ENCODE assay signal across 1 cellular context in genomic region chr15:62124176-62124952, GRCh38.
TF ChIP-seq lines count a peak whose summit lies in the region.

No MANE protein-coding gene starts in this region.

TF ChIP-seq in A549, 52 proteins besides CTCF, POLR2A, EP300 and RAD21 (continued from another document):
- TF ChIP-seq MAZ (IDR thresholded peaks at IDR 0.05; ENCODE audit: borderline replicate concordance, low read depth, low read length): no peak
- TF ChIP-seq EHMT2 (IDR thresholded peaks at IDR 0.05; ENCODE audit: low read depth): no peak
- TF ChIP-seq, protein P1, sequence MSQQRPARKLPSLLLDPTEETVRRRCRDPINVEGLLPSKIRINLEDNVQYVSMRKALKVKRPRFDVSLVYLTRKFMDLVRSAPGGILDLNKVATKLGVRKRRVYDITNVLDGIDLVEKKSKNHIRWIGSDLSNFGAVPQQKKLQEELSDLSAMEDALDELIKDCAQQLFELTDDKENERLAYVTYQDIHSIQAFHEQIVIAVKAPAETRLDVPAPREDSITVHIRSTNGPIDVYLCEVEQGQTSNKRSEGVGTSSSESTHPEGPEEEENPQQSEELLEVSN (IDR thresholded peaks at IDR 0.05; ENCODE audit: borderline replicate concordance, low read depth): no peak
- no peak for TF ChIP-seq CHD4 (IDR thresholded peaks at IDR 0.05; ENCODE audit: borderline replicate concordance)
- no peak for TF ChIP-seq HEYL (CRISPR knock-in tag; IDR thresholded peaks at IDR 0.05)
- TF ChIP-seq BHLHE40 (IDR thresholded peaks at IDR 0.05; ENCODE audit: low read depth, low read length): no peak
- TF ChIP-seq RCOR1 (IDR thresholded peaks at IDR 0.05; ENCODE audit: low read depth, low read length): no peak
- TF ChIP-seq KDM5A (IDR thresholded peaks at IDR 0.05): no peak
- TF ChIP-seq POLR2AphosphoS2 (conservative IDR thresholded peaks at IDR 0.05; ENCODE audit: low read length): no peak
- TF ChIP-seq MAFK (IDR thresholded peaks at IDR 0.05; ENCODE audit: partially characterized antibody): peak; percentile 81
